In the genomic region with DNA sequence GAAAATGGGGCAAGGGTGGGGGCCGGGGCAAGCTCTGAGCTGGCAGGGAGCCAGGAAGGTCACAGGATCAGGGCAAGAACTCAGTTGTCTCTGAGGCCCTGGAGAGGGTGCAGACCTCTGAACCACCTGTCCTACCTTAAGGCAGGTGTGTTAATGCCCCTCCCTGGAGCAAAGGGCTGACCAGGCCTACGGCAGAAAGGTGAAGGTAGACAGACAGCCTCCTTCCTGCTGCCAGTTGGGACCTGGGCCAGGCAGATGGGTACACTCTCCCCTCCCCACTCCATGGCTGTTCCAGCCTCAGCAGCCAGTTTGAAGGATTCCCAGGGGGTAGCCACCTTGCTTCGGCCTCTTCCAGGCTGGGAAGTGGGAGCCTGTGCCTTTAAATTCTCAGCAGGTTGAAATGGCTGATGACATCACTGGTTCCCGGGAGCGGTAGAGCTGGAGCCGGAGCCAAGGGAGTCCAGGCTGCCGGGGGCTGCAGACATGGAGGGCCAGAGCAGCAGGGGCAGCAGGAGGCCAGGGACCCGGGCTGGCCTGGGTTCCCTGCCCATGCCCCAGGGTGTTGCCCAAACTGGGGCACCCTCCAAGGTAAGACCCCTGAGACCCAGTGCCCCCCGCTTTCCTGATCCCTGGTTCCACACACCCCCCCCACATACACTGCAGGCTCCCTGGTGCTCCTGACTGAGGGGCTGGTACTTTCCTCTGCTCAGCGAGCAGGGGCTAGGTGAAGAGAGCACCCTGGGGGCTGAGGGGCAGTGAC, we compare ENCODE assay signal across 8 cellular contexts. TPM values are rescaled to one million over a fixed set of nuclear protein-coding genes. Genes with fewer than 3 reads are reported as not detected.
DNase-seq lines count a peak whose midpoint lies in the region; ATAC-seq and TF ChIP-seq lines count a peak whose summit lies in the region.

A gene with protein sequence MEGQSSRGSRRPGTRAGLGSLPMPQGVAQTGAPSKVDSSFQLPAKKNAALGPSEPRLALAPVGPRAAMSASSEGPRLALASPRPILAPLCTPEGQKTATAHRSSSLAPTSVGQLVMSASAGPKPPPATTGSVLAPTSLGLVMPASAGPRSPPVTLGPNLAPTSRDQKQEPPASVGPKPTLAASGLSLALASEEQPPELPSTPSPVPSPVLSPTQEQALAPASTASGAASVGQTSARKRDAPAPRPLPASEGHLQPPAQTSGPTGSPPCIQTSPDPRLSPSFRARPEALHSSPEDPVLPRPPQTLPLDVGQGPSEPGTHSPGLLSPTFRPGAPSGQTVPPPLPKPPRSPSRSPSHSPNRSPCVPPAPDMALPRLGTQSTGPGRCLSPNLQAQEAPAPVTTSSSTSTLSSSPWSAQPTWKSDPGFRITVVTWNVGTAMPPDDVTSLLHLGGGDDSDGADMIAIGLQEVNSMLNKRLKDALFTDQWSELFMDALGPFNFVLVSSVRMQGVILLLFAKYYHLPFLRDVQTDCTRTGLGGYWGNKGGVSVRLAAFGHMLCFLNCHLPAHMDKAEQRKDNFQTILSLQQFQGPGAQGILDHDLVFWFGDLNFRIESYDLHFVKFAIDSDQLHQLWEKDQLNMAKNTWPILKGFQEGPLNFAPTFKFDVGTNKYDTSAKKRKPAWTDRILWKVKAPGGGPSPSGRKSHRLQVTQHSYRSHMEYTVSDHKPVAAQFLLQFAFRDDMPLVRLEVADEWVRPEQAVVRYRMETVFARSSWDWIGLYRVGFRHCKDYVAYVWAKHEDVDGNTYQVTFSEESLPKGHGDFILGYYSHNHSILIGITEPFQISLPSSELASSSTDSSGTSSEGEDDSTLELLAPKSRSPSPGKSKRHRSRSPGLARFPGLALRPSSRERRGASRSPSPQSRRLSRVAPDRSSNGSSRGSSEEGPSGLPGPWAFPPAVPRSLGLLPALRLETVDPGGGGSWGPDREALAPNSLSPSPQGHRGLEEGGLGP (plus strand): TSS at position 435 of the 760 bp plus-strand sequence. CDS start 49 bp downstream, at position 484.

- peak within 1 kb of the TSS; percentile 51 for H3K4me3 Mint-ChIP-seq in endothelial cell (ENCODE audit: unreplicated experiment)

- H3K27me3 Mint-ChIP-seq in endothelial cell (ENCODE audit: unreplicated experiment): peaks cover 6% of the 10 kb centered on the region

- H3K4me3 ChIP-seq in HAP-1 (peak within 1 kb of the TSS; percentile 44), NT2/D1 (ENCODE audit: insufficient read length, low read depth) (peak within 1 kb of the TSS; percentile 78), mucosa of descending colon (peak within 1 kb of the TSS; percentile 25)

- in situ Hi-C loops in HAP-1 (cut with MboI; ENCODE audit: low sequenced_read_pairs): no loop called here

- H3K36me3 Mint-ChIP-seq in endothelial cell (ENCODE audit: low read depth, unreplicated experiment): no peaks in the 10 kb centered on the region

- no peak within 1 kb of the TSS for H3K27ac Mint-ChIP-seq in endothelial cell (ENCODE audit: unreplicated experiment)

- H3K9me3 ChIP-seq in HAP-1 (no peaks in the 10 kb centered on the region), NT2/D1 (ENCODE audit: insufficient read depth, low read length) (no peaks in the 10 kb centered on the region), mucosa of descending colon (no peaks in the 10 kb centered on the region)

- H3K4me1 Mint-ChIP-seq in endothelial cell (ENCODE audit: unreplicated experiment): peaks cover 5% of the 10 kb centered on the region

- intact Hi-C loops in mucosa of descending colon (cut with DNase I, micrococcal nuclease): no loop called here

- peaks cover 4% of the 10 kb centered on the region; the same call in 1 of the 2 replicates for H3K4me1 ChIP-seq in HAP-1
- peaks cover 12% of the 10 kb centered on the region for H3K4me1 ChIP-seq in NT2/D1 (ENCODE audit: insufficient read depth, insufficient read length)
- H3K4me1 ChIP-seq in mucosa of descending colon (ENCODE audit: low read depth): peaks cover 10% of the 10 kb centered on the region

- H3K36me3 ChIP-seq in HAP-1 (replicated peaks): no peaks in the 10 kb centered on the region
- no peaks in the 10 kb centered on the region for H3K36me3 ChIP-seq in NT2/D1 (ENCODE audit: insufficient read depth, insufficient read length, low read length)
- H3K36me3 ChIP-seq in mucosa of descending colon (ENCODE audit: low read depth): no peaks in the 10 kb centered on the region

- DNase-seq in HAP-1 (ENCODE audit: low spot score in 2 of 2) (peak; percentile 68 to 76), NT2/D1 (ENCODE audit: low read depth, low spot score) (no peak), endothelial cell (ENCODE audit: low spot score) (no peak), mucosa of descending colon (peak; percentile 79 to 83 (median 83)), NAMALWA (ENCODE audit: low spot score) (no peak)
- DNase-seq in activated naive CD4-positive, alpha-beta T cell treated with Interleukin-2 at 50 U/mL for 16 hours: no peak

- H3K9me3 Mint-ChIP-seq in endothelial cell (ENCODE audit: unreplicated experiment): no peaks in the 10 kb centered on the region

- TF ChIP-seq CTCF in endothelial cell (IDR thresholded peaks at IDR 0.05; ENCODE audit: unreplicated experiment) (no peak), mucosa of descending colon (IDR thresholded peaks at IDR 0.05) (no peak)

- H3K27me3 ChIP-seq in HAP-1 (ENCODE audit: low read depth): no peaks in the 10 kb centered on the region
- no peaks in the 10 kb centered on the region for H3K27me3 ChIP-seq in NT2/D1 (ENCODE audit: insufficient read depth, insufficient read length)

- H3K9ac ChIP-seq in NT2/D1 (ENCODE audit: insufficient read length, low read depth): peak within 1 kb of the TSS; percentile 81

- peak; percentile 92 for ATAC-seq in mucosa of descending colon
- ATAC-seq in HG03432 (IDR thresholded peaks at IDR 0.05; ENCODE audit: unreplicated experiment): no peak
- ATAC-seq in HG02571 (IDR thresholded peaks at IDR 0.05; ENCODE audit: unreplicated experiment): no peak

RNA-seq across cellular contexts. Expression of the gene that starts here (rescaled TPM):
- 2.8 TPM for total RNA-seq in endothelial cell (ENCODE audit: unreplicated experiment)
- total RNA-seq in mucosa of descending colon: 10 to 100 TPM; 21.3 to 44.0 (median 24.1) TPM

Comparison
In these comparisons a context has a peak if more than half of its experiments do, and no peak if none do; other contexts are left out.
1. DNase-seq: peak in HAP-1 (2 of 2) and mucosa of descending colon (3 of 3); none in NT2/D1 (single experiment), endothelial cell (single experiment), NAMALWA (single experiment) and activated naive CD4-positive, alpha-beta T cell treated with Interleukin-2 at 50 U/mL for 16 hours (single experiment).
2. H3K4me3 ChIP-seq: peak in every context shown above with its lines; median percentile 78 in NT2/D1; 44 in HAP-1; 25 in mucosa of descending colon.